In the genomic region with DNA sequence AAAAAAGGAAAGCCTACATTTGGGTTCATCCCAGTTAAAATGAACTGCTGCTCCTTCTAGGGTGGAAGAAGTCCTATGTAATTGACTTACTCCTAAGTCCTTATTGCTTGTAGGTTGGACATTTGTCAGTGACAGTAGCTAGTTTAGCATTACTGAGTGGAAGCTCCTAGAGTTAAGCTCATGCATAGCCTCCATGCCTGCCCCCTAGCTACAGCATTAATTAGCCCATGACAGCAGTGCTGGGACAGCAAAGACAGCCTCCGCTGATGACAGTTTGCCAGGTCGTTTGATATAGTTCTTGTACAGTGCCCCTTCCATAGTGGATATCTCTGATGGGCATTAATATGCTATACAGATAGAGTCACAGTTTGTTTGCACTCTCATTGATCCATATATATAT, we compare ENCODE assay signal across 2 cellular contexts.
TF ChIP-seq lines count a peak whose summit lies in the region.

No MANE protein-coding gene starts in this region.

TF ChIP-seq in GM23338, 12 proteins besides CTCF, POLR2A, EP300 and RAD21 (continued from another document):
- TF ChIP-seq ZNF114 (CRISPR knock-in tag; IDR thresholded peaks at IDR 0.05) = no peak
- TF ChIP-seq STAT1 (IDR thresholded peaks at IDR 0.05; ENCODE audit: unreplicated experiment) = no peak
- no peak for TF ChIP-seq CREB1 (CRISPR knock-in tag; IDR thresholded peaks at IDR 0.05; ENCODE audit: low read depth)
- no peak for TF ChIP-seq JUNB (IDR thresholded peaks at IDR 0.05; ENCODE audit: unreplicated experiment)
- TF ChIP-seq, protein P1, sequence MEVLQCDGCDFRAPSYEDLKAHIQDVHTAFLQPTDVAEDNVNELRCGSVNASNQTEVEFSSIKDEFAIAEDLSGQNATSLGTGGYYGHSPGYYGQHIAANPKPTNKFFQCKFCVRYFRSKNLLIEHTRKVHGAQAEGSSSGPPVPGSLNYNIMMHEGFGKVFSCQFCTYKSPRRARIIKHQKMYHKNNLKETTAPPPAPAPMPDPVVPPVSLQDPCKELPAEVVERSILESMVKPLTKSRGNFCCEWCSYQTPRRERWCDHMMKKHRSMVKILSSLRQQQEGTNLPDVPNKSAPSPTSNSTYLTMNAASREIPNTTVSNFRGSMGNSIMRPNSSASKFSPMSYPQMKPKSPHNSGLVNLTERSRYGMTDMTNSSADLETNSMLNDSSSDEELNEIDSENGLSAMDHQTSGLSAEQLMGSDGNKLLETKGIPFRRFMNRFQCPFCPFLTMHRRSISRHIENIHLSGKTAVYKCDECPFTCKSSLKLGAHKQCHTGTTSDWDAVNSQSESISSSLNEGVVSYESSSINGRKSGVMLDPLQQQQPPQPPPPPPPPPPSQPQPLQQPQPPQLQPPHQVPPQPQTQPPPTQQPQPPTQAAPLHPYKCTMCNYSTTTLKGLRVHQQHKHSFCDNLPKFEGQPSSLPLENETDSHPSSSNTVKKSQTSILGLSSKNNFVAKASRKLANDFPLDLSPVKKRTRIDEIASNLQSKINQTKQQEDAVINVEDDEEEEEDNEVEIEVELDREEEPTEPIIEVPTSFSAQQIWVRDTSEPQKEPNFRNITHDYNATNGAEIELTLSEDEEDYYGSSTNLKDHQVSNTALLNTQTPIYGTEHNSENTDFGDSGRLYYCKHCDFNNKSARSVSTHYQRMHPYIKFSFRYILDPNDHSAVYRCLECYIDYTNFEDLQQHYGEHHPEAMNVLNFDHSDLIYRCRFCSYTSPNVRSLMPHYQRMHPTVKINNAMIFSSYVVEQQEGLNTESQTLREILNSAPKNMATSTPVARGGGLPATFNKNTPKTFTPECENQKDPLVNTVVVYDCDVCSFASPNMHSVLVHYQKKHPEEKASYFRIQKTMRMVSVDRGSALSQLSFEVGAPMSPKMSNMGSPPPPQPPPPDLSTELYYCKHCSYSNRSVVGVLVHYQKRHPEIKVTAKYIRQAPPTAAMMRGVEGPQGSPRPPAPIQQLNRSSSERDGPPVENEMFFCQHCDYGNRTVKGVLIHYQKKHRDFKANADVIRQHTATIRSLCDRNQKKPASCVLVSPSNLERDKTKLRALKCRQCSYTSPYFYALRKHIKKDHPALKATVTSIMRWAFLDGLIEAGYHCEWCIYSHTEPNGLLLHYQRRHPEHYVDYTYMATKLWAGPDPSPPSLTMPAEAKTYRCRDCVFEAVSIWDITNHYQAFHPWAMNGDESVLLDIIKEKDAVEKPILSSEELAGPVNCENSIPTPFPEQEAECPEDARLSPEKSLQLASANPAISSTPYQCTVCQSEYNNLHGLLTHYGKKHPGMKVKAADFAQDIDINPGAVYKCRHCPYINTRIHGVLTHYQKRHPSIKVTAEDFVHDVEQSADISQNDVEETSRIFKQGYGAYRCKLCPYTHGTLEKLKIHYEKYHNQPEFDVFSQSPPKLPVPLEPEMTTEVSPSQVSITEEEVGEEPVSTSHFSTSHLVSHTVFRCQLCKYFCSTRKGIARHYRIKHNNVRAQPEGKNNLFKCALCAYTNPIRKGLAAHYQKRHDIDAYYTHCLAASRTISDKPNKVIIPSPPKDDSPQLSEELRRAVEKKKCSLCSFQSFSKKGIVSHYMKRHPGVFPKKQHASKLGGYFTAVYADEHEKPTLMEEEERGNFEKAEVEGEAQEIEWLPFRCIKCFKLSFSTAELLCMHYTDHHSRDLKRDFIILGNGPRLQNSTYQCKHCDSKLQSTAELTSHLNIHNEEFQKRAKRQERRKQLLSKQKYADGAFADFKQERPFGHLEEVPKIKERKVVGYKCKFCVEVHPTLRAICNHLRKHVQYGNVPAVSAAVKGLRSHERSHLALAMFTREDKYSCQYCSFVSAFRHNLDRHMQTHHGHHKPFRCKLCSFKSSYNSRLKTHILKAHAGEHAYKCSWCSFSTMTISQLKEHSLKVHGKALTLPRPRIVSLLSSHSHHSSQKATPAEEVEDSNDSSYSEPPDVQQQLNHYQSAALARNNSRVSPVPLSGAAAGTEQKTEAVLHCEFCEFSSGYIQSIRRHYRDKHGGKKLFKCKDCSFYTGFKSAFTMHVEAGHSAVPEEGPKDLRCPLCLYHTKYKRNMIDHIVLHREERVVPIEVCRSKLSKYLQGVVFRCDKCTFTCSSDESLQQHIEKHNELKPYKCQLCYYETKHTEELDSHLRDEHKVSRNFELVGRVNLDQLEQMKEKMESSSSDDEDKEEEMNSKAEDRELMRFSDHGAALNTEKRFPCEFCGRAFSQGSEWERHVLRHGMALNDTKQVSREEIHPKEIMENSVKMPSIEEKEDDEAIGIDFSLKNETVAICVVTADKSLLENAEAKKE (CRISPR knock-in tag; IDR thresholded peaks at IDR 0.05) = no peak
- TF ChIP-seq, protein P2, sequence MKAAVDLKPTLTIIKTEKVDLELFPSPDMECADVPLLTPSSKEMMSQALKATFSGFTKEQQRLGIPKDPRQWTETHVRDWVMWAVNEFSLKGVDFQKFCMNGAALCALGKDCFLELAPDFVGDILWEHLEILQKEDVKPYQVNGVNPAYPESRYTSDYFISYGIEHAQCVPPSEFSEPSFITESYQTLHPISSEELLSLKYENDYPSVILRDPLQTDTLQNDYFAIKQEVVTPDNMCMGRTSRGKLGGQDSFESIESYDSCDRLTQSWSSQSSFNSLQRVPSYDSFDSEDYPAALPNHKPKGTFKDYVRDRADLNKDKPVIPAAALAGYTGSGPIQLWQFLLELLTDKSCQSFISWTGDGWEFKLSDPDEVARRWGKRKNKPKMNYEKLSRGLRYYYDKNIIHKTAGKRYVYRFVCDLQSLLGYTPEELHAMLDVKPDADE (IDR thresholded peaks at IDR 0.05) = no peak
- TF ChIP-seq EZH2 (IDR thresholded peaks at IDR 0.05; ENCODE audit: low read depth, unreplicated experiment) = no peak
- TF ChIP-seq, protein P3, sequence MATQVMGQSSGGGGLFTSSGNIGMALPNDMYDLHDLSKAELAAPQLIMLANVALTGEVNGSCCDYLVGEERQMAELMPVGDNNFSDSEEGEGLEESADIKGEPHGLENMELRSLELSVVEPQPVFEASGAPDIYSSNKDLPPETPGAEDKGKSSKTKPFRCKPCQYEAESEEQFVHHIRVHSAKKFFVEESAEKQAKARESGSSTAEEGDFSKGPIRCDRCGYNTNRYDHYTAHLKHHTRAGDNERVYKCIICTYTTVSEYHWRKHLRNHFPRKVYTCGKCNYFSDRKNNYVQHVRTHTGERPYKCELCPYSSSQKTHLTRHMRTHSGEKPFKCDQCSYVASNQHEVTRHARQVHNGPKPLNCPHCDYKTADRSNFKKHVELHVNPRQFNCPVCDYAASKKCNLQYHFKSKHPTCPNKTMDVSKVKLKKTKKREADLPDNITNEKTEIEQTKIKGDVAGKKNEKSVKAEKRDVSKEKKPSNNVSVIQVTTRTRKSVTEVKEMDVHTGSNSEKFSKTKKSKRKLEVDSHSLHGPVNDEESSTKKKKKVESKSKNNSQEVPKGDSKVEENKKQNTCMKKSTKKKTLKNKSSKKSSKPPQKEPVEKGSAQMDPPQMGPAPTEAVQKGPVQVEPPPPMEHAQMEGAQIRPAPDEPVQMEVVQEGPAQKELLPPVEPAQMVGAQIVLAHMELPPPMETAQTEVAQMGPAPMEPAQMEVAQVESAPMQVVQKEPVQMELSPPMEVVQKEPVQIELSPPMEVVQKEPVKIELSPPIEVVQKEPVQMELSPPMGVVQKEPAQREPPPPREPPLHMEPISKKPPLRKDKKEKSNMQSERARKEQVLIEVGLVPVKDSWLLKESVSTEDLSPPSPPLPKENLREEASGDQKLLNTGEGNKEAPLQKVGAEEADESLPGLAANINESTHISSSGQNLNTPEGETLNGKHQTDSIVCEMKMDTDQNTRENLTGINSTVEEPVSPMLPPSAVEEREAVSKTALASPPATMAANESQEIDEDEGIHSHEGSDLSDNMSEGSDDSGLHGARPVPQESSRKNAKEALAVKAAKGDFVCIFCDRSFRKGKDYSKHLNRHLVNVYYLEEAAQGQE (IDR thresholded peaks at IDR 0.05; ENCODE audit: unreplicated experiment) = no peak
- TF ChIP-seq EZH2phosphoT487 (IDR thresholded peaks at IDR 0.05; ENCODE audit: unreplicated experiment) = no peak
- TF ChIP-seq ZNF331 (CRISPR knock-in tag; IDR thresholded peaks at IDR 0.05; ENCODE audit: low read depth) = no peak

TF ChIP-seq in H1, 55 proteins besides CTCF, POLR2A, EP300 and RAD21 (continued from another document):
- TF ChIP-seq CEBPB (IDR thresholded peaks at IDR 0.05; ENCODE audit: low read depth, low read length) (no peak), KDM1A (IDR thresholded peaks at IDR 0.05; ENCODE audit: borderline replicate concordance, low read length) (no peak), SP1 (IDR thresholded peaks at IDR 0.05; ENCODE audit: low read depth, low read length) (no peak), BCL11A (IDR thresholded peaks at IDR 0.05; ENCODE audit: low read depth in 2 of 2, low read length in 2 of 2) (no peak), CBX8 (IDR thresholded peaks at IDR 0.05; ENCODE audit: borderline replicate concordance, low read depth, low read length) (no peak), SP2 (IDR thresholded peaks at IDR 0.05; ENCODE audit: low read length) (no peak), TEAD4 (IDR thresholded peaks at IDR 0.05; ENCODE audit: low read depth, low read length) (no peak), ASH2L (IDR thresholded peaks at IDR 0.05; ENCODE audit: low read length) (no peak), CHD1 (IDR thresholded peaks at IDR 0.05; ENCODE audit: low read depth, low read length) (no peak), SIX5 (IDR thresholded peaks at IDR 0.05; ENCODE audit: low read depth, low read length) (no peak), JUN (IDR thresholded peaks at IDR 0.05; ENCODE audit: low read depth, low read length) (no peak)
- TF ChIP-seq, protein P4, sequence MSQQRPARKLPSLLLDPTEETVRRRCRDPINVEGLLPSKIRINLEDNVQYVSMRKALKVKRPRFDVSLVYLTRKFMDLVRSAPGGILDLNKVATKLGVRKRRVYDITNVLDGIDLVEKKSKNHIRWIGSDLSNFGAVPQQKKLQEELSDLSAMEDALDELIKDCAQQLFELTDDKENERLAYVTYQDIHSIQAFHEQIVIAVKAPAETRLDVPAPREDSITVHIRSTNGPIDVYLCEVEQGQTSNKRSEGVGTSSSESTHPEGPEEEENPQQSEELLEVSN (IDR thresholded peaks at IDR 0.05) = no peak
